In genomic region chr4:158825443-158826036, GRCh38 we compare ENCODE assay signal across 9 cellular contexts. TPM values are rescaled to one million over a fixed set of nuclear protein-coding genes. Genes with fewer than 3 reads are reported as not detected.
DNase-seq lines count a peak whose midpoint lies in the region; ATAC-seq and TF ChIP-seq lines count a peak whose summit lies in the region.
"Had no signal": no experiment of that assay in that cellular context is flagged by ENCODE, and none has a peak within 500 bp of the region (broad histone marks: within the 10 kb centered on the region; RNA-seq: fewer than 3 reads in every experiment).

No MANE protein-coding gene starts in this region.

- H3K4me1 Mint-ChIP-seq in activated naive CD4-positive, alpha-beta T cell treated with anti-CD3 and anti-CD28 coated beads for 36 hours (ENCODE audit: low read depth), result peaks cover 60% of the 10 kb centered on the region
- H3K4me1 Mint-ChIP-seq in activated naive CD4-positive, alpha-beta T cell treated with anti-CD3 and anti-CD28 coated beads, Interleukin-2, amount 10 ng/mL, durations not matched to agents 7 days and 5 days, result peaks cover 33% of the 10 kb centered on the region

- TF ChIP-seq POLR2A in upper lobe of left lung (IDR thresholded peaks at IDR 0.05), result no peak

- H3K4me3 Mint-ChIP-seq in activated naive CD4-positive, alpha-beta T cell treated with anti-CD3 and anti-CD28 coated beads for 36 hours, result no peak overlapping the region
- H3K4me3 Mint-ChIP-seq in activated naive CD4-positive, alpha-beta T cell treated with anti-CD3 and anti-CD28 coated beads, Interleukin-2, amount 10 ng/mL, durations not matched to agents 7 days and 5 days, result no peak overlapping the region

- CTCF ChIA-PET in activated naive CD4-positive, alpha-beta T cell treated with anti-CD3 and anti-CD28 coated beads for 36 hours (lab: Charles Lee), result interaction anchor here (1.2 kb wide), 1 partner anchor 45 kb away, joined by 3 read pairs; no protein-coding TSS in a partner anchor
- CTCF ChIA-PET in activated naive CD4-positive, alpha-beta T cell treated with anti-CD3 and anti-CD28 coated beads, Interleukin-2, amount 10 ng/mL, durations not matched to agents 7 days and 5 days (lab: Charles Lee), result no interaction called here

- DNase-seq in activated naive CD4-positive, alpha-beta T cell treated with anti-CD3 and anti-CD28 coated beads for 36 hours, result no peak
- no peak for DNase-seq in activated naive CD4-positive, alpha-beta T cell treated with anti-CD3 and anti-CD28 coated beads, Interleukin-2, amount 10 ng/mL, durations not matched to agents 7 days and 5 days
- DNase-seq in adipocyte (ENCODE audit: low read depth), result no peak
- DNase-seq in lower lobe of right lung, result no peak
- no peak for DNase-seq in upper lobe of left lung
- no peak for DNase-seq in germinal center (ENCODE audit: low spot score)
- no peak for DNase-seq in HCEC 1CT
- DNase-seq: activated naive CD4-positive, alpha-beta T cell treated with Interleukin-2 at 50 U/mL for 16 hours had no signal

- H3K27ac ChIP-seq in lower lobe of right lung (peak overlapping the region; percentile 27), upper lobe of left lung (peak overlapping the region; percentile 54 to 79 (median 70))

- H3K27ac Mint-ChIP-seq in activated naive CD4-positive, alpha-beta T cell treated with anti-CD3 and anti-CD28 coated beads for 36 hours, result peak overlapping the region; percentile 59
- no peak overlapping the region for H3K27ac Mint-ChIP-seq in activated naive CD4-positive, alpha-beta T cell treated with anti-CD3 and anti-CD28 coated beads, Interleukin-2, amount 10 ng/mL, durations not matched to agents 7 days and 5 days

- H3K9ac ChIP-seq in adipocyte (ENCODE audit: low read length), result peak overlapping the region; percentile 57

- no peaks in the 10 kb centered on the region for H3K9me3 ChIP-seq in adipocyte (ENCODE audit: control insufficient read depth, low read length)
- H3K9me3 ChIP-seq in lower lobe of right lung, result no peaks in the 10 kb centered on the region
- no peaks in the 10 kb centered on the region for H3K9me3 ChIP-seq in upper lobe of left lung

- 67 to 85% methylated on average over 4 of the region's 4 CpGs for WGBS in upper lobe of left lung, 2 donors

- no peaks in the 10 kb centered on the region for H3K27me3 Mint-ChIP-seq in activated naive CD4-positive, alpha-beta T cell treated with anti-CD3 and anti-CD28 coated beads for 36 hours (ENCODE audit: low read depth)
- H3K27me3 Mint-ChIP-seq in activated naive CD4-positive, alpha-beta T cell treated with anti-CD3 and anti-CD28 coated beads, Interleukin-2, amount 10 ng/mL, durations not matched to agents 7 days and 5 days, result no peaks in the 10 kb centered on the region

- H3K4me3 ChIP-seq in adipocyte (ENCODE audit: low read length) (peak overlapping the region; percentile 6), lower lobe of right lung (no peak overlapping the region), upper lobe of left lung (no peak overlapping the region)

- no peaks in the 10 kb centered on the region for H3K9me3 Mint-ChIP-seq in activated naive CD4-positive, alpha-beta T cell treated with anti-CD3 and anti-CD28 coated beads for 36 hours
- H3K9me3 Mint-ChIP-seq in activated naive CD4-positive, alpha-beta T cell treated with anti-CD3 and anti-CD28 coated beads, Interleukin-2, amount 10 ng/mL, durations not matched to agents 7 days and 5 days, result no peaks in the 10 kb centered on the region

- ATAC-seq in lower lobe of right lung (no peak), upper lobe of left lung (ENCODE audit: low FRiP score in 2 of 2) (no peak), GM18873 (IDR thresholded peaks at IDR 0.05; ENCODE audit: low FRiP score, unreplicated experiment) (no peak)

- H3K36me3 ChIP-seq in adipocyte (ENCODE audit: control insufficient read depth, insufficient read depth, low read length, severe bottlenecking), result peaks cover 18% of the 10 kb centered on the region
- peaks cover 2% of the 10 kb centered on the region for H3K36me3 ChIP-seq in lower lobe of right lung
- peaks cover 0 to 2% (median 0%) of the 10 kb centered on the region in 4 donors for H3K36me3 ChIP-seq in upper lobe of left lung

- peaks cover 12% of the 10 kb centered on the region for H3K36me3 Mint-ChIP-seq in activated naive CD4-positive, alpha-beta T cell treated with anti-CD3 and anti-CD28 coated beads for 36 hours (ENCODE audit: low read depth)
- peaks cover 15% of the 10 kb centered on the region for H3K36me3 Mint-ChIP-seq in activated naive CD4-positive, alpha-beta T cell treated with anti-CD3 and anti-CD28 coated beads, Interleukin-2, amount 10 ng/mL, durations not matched to agents 7 days and 5 days

- H3K4me1 ChIP-seq in adipocyte (ENCODE audit: control insufficient read depth, insufficient read depth, low read length), result peaks cover 51% of the 10 kb centered on the region
- H3K4me1 ChIP-seq in lower lobe of right lung, result peaks cover 78% of the 10 kb centered on the region
- H3K4me1 ChIP-seq in upper lobe of left lung, result peaks cover 51 to 79% (median 59%) of the 10 kb centered on the region in 4 donors

- no peak for TF ChIP-seq EP300 in upper lobe of left lung (IDR thresholded peaks at IDR 0.05)

- H3K27me3 ChIP-seq in adipocyte (replicated peaks; ENCODE audit: control insufficient read depth, insufficient read depth, low read length) (no peaks in the 10 kb centered on the region), lower lobe of right lung (ENCODE audit: low read depth) (no peaks in the 10 kb centered on the region), upper lobe of left lung (no peaks in the 10 kb centered on the region)

- no peak for TF ChIP-seq CTCF in lower lobe of right lung (IDR thresholded peaks at IDR 0.05)
- TF ChIP-seq CTCF in upper lobe of left lung (IDR thresholded peaks at IDR 0.05), result no peak

- intact Hi-C loops in activated naive CD4-positive, alpha-beta T cell treated with anti-CD3 and anti-CD28 coated beads for 36 hours (cut with micrococcal nuclease), result loop anchor here (2.0 to 5.0 kb wide), 2 partner anchors 47 to 103 kb away; partner anchors contain the start of gene PPID
- intact Hi-C loops in lower lobe of right lung (cut with DNase I), result loop anchor here (10.0 kb wide), 1 partner anchor 51 kb away; no protein-coding TSS in a partner anchor

RNA-seq across cellular contexts. Expression of gene FNIP2, which starts 56.7 kb away (rescaled TPM):
- total RNA-seq in activated naive CD4-positive, alpha-beta T cell treated with anti-CD3 and anti-CD28 coated beads for 36 hours, result 10 to 100 TPM; 10.1 to 11.3 TPM
- total RNA-seq in lower lobe of right lung, result 90.7 TPM
- 100 to 1,000 TPM in 1 of 6 donors, 10 to 100 TPM in 5; 70.4 to 103 (median 83.2) TPM for total RNA-seq in upper lobe of left lung
